Comparison of ENCODE assay signal across 12 cellular contexts in the genomic region with DNA sequence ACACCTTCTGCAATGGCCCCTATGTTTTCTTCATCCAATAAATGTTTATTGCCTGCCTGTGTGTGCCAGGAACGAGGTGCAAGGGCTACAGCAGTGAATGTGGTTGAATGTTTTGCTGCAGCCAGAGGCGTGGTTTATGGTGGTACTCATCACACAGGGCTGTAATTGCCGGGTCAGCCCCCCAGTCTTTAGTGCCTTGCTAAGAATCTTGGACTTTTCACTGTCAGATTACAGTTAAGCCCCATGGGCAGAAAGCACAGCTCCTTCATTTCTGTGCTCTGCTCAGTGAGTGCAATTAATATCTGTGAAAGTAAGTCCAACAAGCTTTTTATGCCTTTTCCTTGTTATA.
"Had no signal": no experiment of that assay in that cellular context is flagged by ENCODE, and none has a peak within 500 bp of the region (broad histone marks: within the 10 kb centered on the region; RNA-seq: fewer than 3 reads in every experiment).

No MANE protein-coding gene starts in this region.

- H3K4me3 ChIP-seq: prostate gland, suprapubic skin had no signal

- H3K27ac ChIP-seq: prostate gland, suprapubic skin had no signal

- H3K27me3 ChIP-seq: suprapubic skin had no signal

- ATAC-seq: activated CD8-positive, alpha-beta T cell treated with anti-CD3 and anti-CD28 coated beads for 36 hours had no signal

- H3K36me3 ChIP-seq: prostate gland had no signal

- DNase-seq: activated CD4-positive, alpha-beta T cell treated with anti-CD3 and anti-CD28 coated beads for 4 hours; activated CD8-positive, alpha-beta T cell treated with anti-CD3 and anti-CD28 coated beads for 36 hours; activated naive CD4-positive, alpha-beta T cell treated with Interleukin-2 at 50 U/mL for 16 hours; hypothalamus; kidney glomerular epithelial cell; naive B cell; occipital lobe; stimulated activated CD4-positive, alpha-beta T cell treated with anti-CD3 and anti-CD28 coated beads, Interleukin-12 subunit alpha, Interleukin-12 subunit beta, amount 100 ng/mL, for 4 hours; stimulated activated naive CD4-positive, alpha-beta T cell treated with Interleukin-2 at 50 U/mL for 16 hours; T-helper 9 cell had no signal

- H3K4me1 ChIP-seq: prostate gland, suprapubic skin had no signal

- H3K9me3 ChIP-seq: prostate gland, suprapubic skin had no signal
